Comparison of ENCODE assay signal across 28 cellular contexts in the genomic region with DNA sequence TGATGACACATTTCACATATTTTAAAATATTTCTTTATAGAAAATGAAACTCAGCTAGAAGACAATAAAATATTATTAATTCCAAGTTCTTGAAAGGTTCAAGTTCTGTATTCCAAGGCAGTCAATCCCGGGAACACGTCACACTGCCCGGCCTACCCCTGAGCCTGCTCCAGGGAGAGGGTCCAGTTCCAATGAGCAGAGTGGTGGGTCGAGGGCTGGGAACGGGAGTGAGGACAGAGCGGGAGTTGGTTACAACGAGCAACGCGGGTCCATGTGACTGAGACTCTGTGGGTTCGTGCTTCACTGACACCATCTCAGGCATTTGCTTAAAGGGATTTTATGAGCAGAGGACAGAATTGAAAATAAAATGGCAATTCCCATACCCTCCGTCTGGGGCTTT.
"Had no signal": no experiment of that assay in that cellular context is flagged by ENCODE, and none has a peak within 500 bp of the region (broad histone marks: within the 10 kb centered on the region; RNA-seq: fewer than 3 reads in every experiment).

No MANE protein-coding gene starts in this region.

- H3K27me3 Mint-ChIP-seq: activated CD4-positive, alpha-beta memory T cell treated with anti-CD3 and anti-CD28 coated beads, Interleukin-2, amount 10 ng/mL, durations not matched to agents 7 days and 5 days; activated CD8-positive, alpha-beta memory T cell treated with anti-CD3 and anti-CD28 coated beads, Interleukin-2, amount 10 ng/mL, durations not matched to agents 7 days and 5 days; activated naive CD4-positive, alpha-beta T cell treated with anti-CD3 and anti-CD28 coated beads, Interleukin-2, amount 50 U/mL, for 24 hours; activated naive CD8-positive, alpha-beta T cell treated with anti-CD3 and anti-CD28 coated beads, Interleukin-2, amount 10 ng/mL, durations not matched to agents 7 days and 5 days had no signal

- H3K4me1 ChIP-seq: ascending aorta, Peyer's patch had no signal

- H3K27me3 ChIP-seq: ascending aorta, Peyer's patch had no signal

- ATAC-seq: activated CD8-positive, alpha-beta memory T cell treated with anti-CD3 and anti-CD28 coated beads, Interleukin-2, amount 10 ng/mL, durations not matched to agents 7 days and 5 days; PC-3 had no signal

- H3K36me3 ChIP-seq: ascending aorta, Peyer's patch had no signal

- H3K9me3 Mint-ChIP-seq: activated naive CD4-positive, alpha-beta T cell treated with anti-CD3 and anti-CD28 coated beads, Interleukin-2, amount 50 U/mL, for 24 hours; activated naive CD8-positive, alpha-beta T cell treated with anti-CD3 and anti-CD28 coated beads, Interleukin-2, amount 10 ng/mL, durations not matched to agents 7 days and 5 days had no signal

- H3K4me3 ChIP-seq: ascending aorta, Peyer's patch had no signal

- H3K4me1 Mint-ChIP-seq: activated CD4-positive, alpha-beta memory T cell treated with anti-CD3 and anti-CD28 coated beads, Interleukin-2, amount 10 ng/mL, durations not matched to agents 7 days and 5 days; activated CD8-positive, alpha-beta memory T cell treated with anti-CD3 and anti-CD28 coated beads, Interleukin-2, amount 10 ng/mL, durations not matched to agents 7 days and 5 days; activated naive CD4-positive, alpha-beta T cell treated with anti-CD3 and anti-CD28 coated beads, Interleukin-2, amount 50 U/mL, for 24 hours; activated naive CD8-positive, alpha-beta T cell treated with anti-CD3 and anti-CD28 coated beads, Interleukin-2, amount 10 ng/mL, durations not matched to agents 7 days and 5 days had no signal

- H3K9me3 ChIP-seq: ascending aorta, Peyer's patch had no signal

- DNase-seq: activated CD4-positive, alpha-beta memory T cell treated with anti-CD3 and anti-CD28 coated beads, Interleukin-2, amount 10 ng/mL, durations not matched to agents 7 days and 5 days; activated CD4-positive, alpha-beta T cell treated with anti-CD3 and anti-CD28 coated beads for 1 hour; activated CD4-positive, alpha-beta T cell treated with anti-CD3 and anti-CD28 coated beads for 48 hours; activated CD4-positive, CD25-positive, alpha-beta regulatory T cell; activated CD8-positive, alpha-beta memory T cell treated with anti-CD3 and anti-CD28 coated beads for 24 hours; activated CD8-positive, alpha-beta memory T cell treated with anti-CD3 and anti-CD28 coated beads, Interleukin-2, amount 10 ng/mL, durations not matched to agents 7 days and 5 days; activated CD8-positive, alpha-beta memory T cell treated with anti-CD3 and anti-CD28 coated beads, Interleukin-2, amount 50 U/mL, for 48 hours; activated effector memory CD4-positive, alpha-beta T cell treated with Interleukin-2 at 50 U/mL for 16 hours; activated naive CD8-positive, alpha-beta T cell treated with anti-CD3 and anti-CD28 coated beads, Interleukin-2, amount 10 ng/mL, durations not matched to agents 7 days and 5 days; activated T-cell treated with anti-CD3 and anti-CD28 coated beads, Interleukin-2, amount 50 U/mL, for 48 hours; amygdala; NCI-H1105; NCI-H1417 treated with DMSO at 0.1 percent for 48 hours; NCI-H187 treated with DMSO at 0.1 percent for 48 hours; NCI-H2081; NCI-H345; NCI-H524 treated with DMSO at 0.1 percent for 48 hours; NK-92 treated with Interleukin-12 subunit alpha and Interleukin-12 subunit beta, amount 100 ng/mL, for 24 hours; PC-3; Peyer's patch; RPMI8226; SW 1271; T-helper 1 cell; T-helper 2 cell; T-helper 9 cell had no signal

- H3K27ac ChIP-seq: ascending aorta, Peyer's patch, VCaP had no signal

- H3K36me3 Mint-ChIP-seq: activated CD8-positive, alpha-beta memory T cell treated with anti-CD3 and anti-CD28 coated beads, Interleukin-2, amount 10 ng/mL, durations not matched to agents 7 days and 5 days; activated naive CD4-positive, alpha-beta T cell treated with anti-CD3 and anti-CD28 coated beads, Interleukin-2, amount 50 U/mL, for 24 hours; activated naive CD8-positive, alpha-beta T cell treated with anti-CD3 and anti-CD28 coated beads, Interleukin-2, amount 10 ng/mL, durations not matched to agents 7 days and 5 days had no signal

- H3K4me3 Mint-ChIP-seq: activated CD4-positive, alpha-beta memory T cell treated with anti-CD3 and anti-CD28 coated beads, Interleukin-2, amount 10 ng/mL, durations not matched to agents 7 days and 5 days; activated CD8-positive, alpha-beta memory T cell treated with anti-CD3 and anti-CD28 coated beads, Interleukin-2, amount 10 ng/mL, durations not matched to agents 7 days and 5 days; activated naive CD4-positive, alpha-beta T cell treated with anti-CD3 and anti-CD28 coated beads, Interleukin-2, amount 50 U/mL, for 24 hours; activated naive CD8-positive, alpha-beta T cell treated with anti-CD3 and anti-CD28 coated beads, Interleukin-2, amount 10 ng/mL, durations not matched to agents 7 days and 5 days had no signal

- H3K27ac Mint-ChIP-seq: activated CD4-positive, alpha-beta memory T cell treated with anti-CD3 and anti-CD28 coated beads, Interleukin-2, amount 10 ng/mL, durations not matched to agents 7 days and 5 days; activated CD8-positive, alpha-beta memory T cell treated with anti-CD3 and anti-CD28 coated beads, Interleukin-2, amount 10 ng/mL, durations not matched to agents 7 days and 5 days; activated naive CD4-positive, alpha-beta T cell treated with anti-CD3 and anti-CD28 coated beads, Interleukin-2, amount 50 U/mL, for 24 hours; activated naive CD8-positive, alpha-beta T cell treated with anti-CD3 and anti-CD28 coated beads, Interleukin-2, amount 10 ng/mL, durations not matched to agents 7 days and 5 days had no signal
